Comparison of ENCODE assay signal across 1 cellular context in genomic region chr16:88645455-88645854, GRCh38.
TF ChIP-seq lines count a peak whose summit lies in the region.

No MANE protein-coding gene starts in this region.

TF ChIP-seq in GM12878, 131 proteins besides CTCF, POLR2A, EP300 and RAD21:
- TF ChIP-seq MXI1 (IDR thresholded peaks at IDR 0.05; ENCODE audit: low read depth, low read length) (no peak), BMI1 (IDR thresholded peaks at IDR 0.05; ENCODE audit: borderline replicate concordance) (no peak), CREM (IDR thresholded peaks at IDR 0.05; ENCODE audit: low read depth) (no peak), ETV6 (conservative IDR thresholded peaks at IDR 0.05 in 1 of 2, IDR thresholded peaks at IDR 0.05 in 1 of 2; ENCODE audit: borderline replicate concordance in 1 of 2, low read depth in 1 of 2) (no peak), MEF2A (IDR thresholded peaks at IDR 0.05; ENCODE audit: insufficient read depth, low read depth, low read length) (no peak), IKZF2 (IDR thresholded peaks at IDR 0.05) (no peak)
- TF ChIP-seq, protein P1, sequence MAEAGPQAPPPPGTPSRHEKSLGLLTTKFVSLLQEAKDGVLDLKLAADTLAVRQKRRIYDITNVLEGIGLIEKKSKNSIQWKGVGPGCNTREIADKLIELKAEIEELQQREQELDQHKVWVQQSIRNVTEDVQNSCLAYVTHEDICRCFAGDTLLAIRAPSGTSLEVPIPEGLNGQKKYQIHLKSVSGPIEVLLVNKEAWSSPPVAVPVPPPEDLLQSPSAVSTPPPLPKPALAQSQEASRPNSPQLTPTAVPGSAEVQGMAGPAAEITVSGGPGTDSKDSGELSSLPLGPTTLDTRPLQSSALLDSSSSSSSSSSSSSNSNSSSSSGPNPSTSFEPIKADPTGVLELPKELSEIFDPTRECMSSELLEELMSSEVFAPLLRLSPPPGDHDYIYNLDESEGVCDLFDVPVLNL (IDR thresholded peaks at IDR 0.05; ENCODE audit: low read depth, low read length): no peak
